Comparison of ENCODE assay signal across 17 cellular contexts in genomic region chr1:182397653-182398388, GRCh38. TPM values are rescaled to one million over a fixed set of nuclear protein-coding genes. Genes with fewer than 3 reads are reported as not detected.
DNase-seq lines count a peak whose midpoint lies in the region; ATAC-seq and TF ChIP-seq lines count a peak whose summit lies in the region.
"Had no signal": no experiment of that assay in that cellular context is flagged by ENCODE, and none has a peak within 500 bp of the region (broad histone marks: within the 10 kb centered on the region; RNA-seq: fewer than 3 reads in every experiment).

No MANE protein-coding gene starts in this region.

- peak in 1 of 2 donors; percentile 19 for TF ChIP-seq POLR2A in thyroid gland (IDR thresholded peaks at IDR 0.05)

- TF ChIP-seq CTCF in HEK293 (tag by site-specific recombination; IDR thresholded peaks at IDR 0.05): no peak
- TF ChIP-seq CTCF in brain (conservative IDR thresholded peaks at IDR 0.05): no peak
- no peak for TF ChIP-seq CTCF in left lung (IDR thresholded peaks at IDR 0.05)
- TF ChIP-seq CTCF in thyroid gland (IDR thresholded peaks at IDR 0.05): no peak

- POLR2A ChIA-PET in HEK293 (lab: Yijun Ruan, JAX): no interaction called here

- H3K9me3 ChIP-seq in HEK293 (ENCODE audit: control insufficient read depth, insufficient read depth, low read depth, low read length): no peaks in the 10 kb centered on the region
- H3K9me3 ChIP-seq in left lung: no peaks in the 10 kb centered on the region
- no peaks in the 10 kb centered on the region for H3K9me3 ChIP-seq in thyroid gland

- ATAC-seq in left lung: peak; percentile 71
- ATAC-seq in GM21825 (IDR thresholded peaks at IDR 0.05; ENCODE audit: unreplicated experiment): no peak
- ATAC-seq in HG02763 (IDR thresholded peaks at IDR 0.05; ENCODE audit: unreplicated experiment): no peak
- ATAC-seq in HG02840 (IDR thresholded peaks at IDR 0.05; ENCODE audit: low FRiP score, unreplicated experiment): no peak

- peak overlapping the region in 4 of 5 experiments; percentile 30 to 92 (median 64) for H3K27ac Mint-ChIP-seq in brain
- H3K27ac Mint-ChIP-seq: CD4-positive, alpha-beta T cell; endodermal cell had no signal

- intact Hi-C loops in left lung (cut with DNase I) (loop anchor here (5.0 to 10.0 kb wide), 3 partner anchors 253 to 311 kb away; no protein-coding TSS in a partner anchor), thyroid gland (cut with DNase I) (loop anchor here (2.0 to 10.0 kb wide), 3 partner anchors 203 to 313 kb away; no protein-coding TSS in a partner anchor)

- H3K27ac ChIP-seq in HEK293 (ENCODE audit: extremely low read depth, low read depth, low read length) (no peak overlapping the region), left lung (peak overlapping the region; percentile 39 to 59), thyroid gland (peak overlapping the region; percentile 74 to 85 (median 76))

- no peak overlapping the region for H3K4me3 ChIP-seq in HEK293 (ENCODE audit: low read depth, low read length)
- no peak overlapping the region for H3K4me3 ChIP-seq in left lung
- H3K4me3 ChIP-seq in thyroid gland (replicated peaks in 1 of 3): no peak overlapping the region
- H3K4me3 ChIP-seq in H7 (ENCODE audit: insufficient read depth, low read depth, low read length): no peak overlapping the region

- H3K9me3 Mint-ChIP-seq in brain: no peaks in the 10 kb centered on the region
- H3K9me3 Mint-ChIP-seq: CD4-positive, alpha-beta T cell; endodermal cell; naive B cell had no signal

- H3K4me1 Mint-ChIP-seq in brain: peaks cover 42% of the 10 kb centered on the region

- H3K27me3 ChIP-seq in left lung (no peaks in the 10 kb centered on the region), thyroid gland (no peaks in the 10 kb centered on the region), H7 (ENCODE audit: control insufficient read depth, insufficient read depth, low read length) (no peaks in the 10 kb centered on the region)

- DNase-seq in left lung (no peak), thyroid gland (peak; percentile 31 to 43), H7 (no peak)
- DNase-seq: activated gamma-delta T cell treated with Interleukin-2 at 50 U/mL for 16 hours; CD4-positive, alpha-beta T cell; endodermal cell; kidney; naive B cell; NCI-H1417 treated with DMSO at 0.1 percent for 48 hours; OCI-M1; retina; stimulated activated CD4-positive, alpha-beta T cell treated with anti-CD3 and anti-CD28 coated beads, Interleukin-1b, Interleukin-23, amount 100 ng/mL, for 48 hours had no signal

- peak overlapping the region in 1 of 5 experiments; percentile 54 for H3K4me3 Mint-ChIP-seq in brain
- H3K4me3 Mint-ChIP-seq: CD4-positive, alpha-beta T cell; endodermal cell; naive B cell had no signal

- CTCF ChIA-PET in HEK293 (lab: Yijun Ruan, JAX): interaction anchor here (0.6 to 3.7 kb wide), 16 partner anchors 11 to 387 kb away, joined by 3 to 123 read pairs (median 3); no protein-coding TSS in a partner anchor

- 87 to 88% methylated on average over 8 of the region's 8 CpGs for WGBS in thyroid gland, 2 donors

- peaks cover 4% of the 10 kb centered on the region; the same call in 1 of the 2 replicates for H3K4me1 ChIP-seq in HEK293 (ENCODE audit: control insufficient read depth, insufficient read depth, low read length)
- peaks cover 0 to 49% of the 10 kb centered on the region in 2 donors for H3K4me1 ChIP-seq in left lung
- peaks cover 19 to 21% of the 10 kb centered on the region in 2 donors for H3K4me1 ChIP-seq in thyroid gland

- H3K27me3 Mint-ChIP-seq in brain: peaks cover 6% of the 10 kb centered on the region

- H3K36me3 ChIP-seq in HEK293 (ENCODE audit: control insufficient read depth in 2 of 2, insufficient read depth in 1 of 2, low read length in 2 of 2) (no peaks in the 10 kb centered on the region), left lung (no peaks in the 10 kb centered on the region), thyroid gland (no peaks in the 10 kb centered on the region), H7 (replicated peaks; ENCODE audit: control insufficient read depth, insufficient read depth, low read length) (no peaks in the 10 kb centered on the region)

- no peaks in the 10 kb centered on the region for H3K36me3 Mint-ChIP-seq in brain
- H3K36me3 Mint-ChIP-seq: naive B cell had no signal

TF ChIP-seq in HEK293, 187 proteins besides CTCF, POLR2A, EP300 and RAD21:
- TF ChIP-seq SCRT1 (tag by site-specific recombination; IDR thresholded peaks at IDR 0.05; ENCODE audit: borderline replicate concordance) (no peak), KLF1 (tag by site-specific recombination; IDR thresholded peaks at IDR 0.05) (0 out of 2 replicates have a peak, but pooled peaks have one; percentile 38), MZF1 (tag by site-specific recombination; IDR thresholded peaks at IDR 0.05; ENCODE audit: borderline replicate concordance) (no peak), GLI4 (tag by site-specific recombination; IDR thresholded peaks at IDR 0.05) (no peak), GLIS1 (tag by site-specific recombination; IDR thresholded peaks at IDR 0.05) (peak; percentile 22; the same call in 1 of the 2 replicates), ZNF560 (tag by site-specific recombination; IDR thresholded peaks at IDR 0.05; ENCODE audit: borderline replicate concordance) (no peak), KLF17 (tag by site-specific recombination; IDR thresholded peaks at IDR 0.05) (no peak), REST (tag by site-specific recombination; IDR thresholded peaks at IDR 0.05) (no peak), SP3 (tag by site-specific recombination; IDR thresholded peaks at IDR 0.05) (no peak), ZNF155 (tag by site-specific recombination; IDR thresholded peaks at IDR 0.05) (no peak), ZNF580 (tag by site-specific recombination; IDR thresholded peaks at IDR 0.05) (no peak)

RNA-seq across cellular contexts. Expression of gene TEDDM1, which starts 2.6 kb away (rescaled TPM):
- not detected for polyA plus RNA-seq in brain (ENCODE audit: insufficient read depth, low read depth, low replicate concordance)
- total RNA-seq in left lung: not detected
- total RNA-seq in thyroid gland: not detected
- not detected in 2 replicates for total RNA-seq in H7 (2014; rRNA removed; shearing (Covaris generic))
- total RNA-seq: CD4-positive, alpha-beta T cell; endodermal cell; kidney had no signal

RNA-seq across cellular contexts. Expression of gene GLUL, which starts 6.2 kb away (rescaled TPM):
- 1,523 TPM for polyA plus RNA-seq in brain (ENCODE audit: insufficient read depth, low read depth, low replicate concordance)
- total RNA-seq in left lung (1,000 to 10,000 TPM in 1 of 2 donors, 100 to 1,000 TPM in 1; 672 to 1,187 TPM), thyroid gland (1,000 to 10,000 TPM; 1,653 to 2,736 (median 2,263) TPM)
- 381 and 422 TPM in 2 replicates for total RNA-seq in H7 (2014; rRNA removed; shearing (Covaris generic))

RNA-seq across cellular contexts. Expression of gene RGSL1, which starts 52.1 kb away (rescaled TPM):
- polyA plus RNA-seq in brain (ENCODE audit: insufficient read depth, low read depth, low replicate concordance): not detected
- under 1 TPM in 1 of 2 donors, not detected in 1; 0.39 TPM for total RNA-seq in left lung
- total RNA-seq in thyroid gland: under 1 TPM in 1 of 4 donors, not detected in 3; 0.27 TPM
- not detected in 2 replicates for total RNA-seq in H7 (2014; rRNA removed; shearing (Covaris generic))
- total RNA-seq: CD4-positive, alpha-beta T cell; endodermal cell; kidney had no signal

Comparison
In these comparisons a context has a peak if more than half of its experiments do, and no peak if none do; other contexts are left out.
1. DNase-seq: peak in thyroid gland (2 of 2); none in left lung (0 of 2) and H7 (single experiment).